8 cellular contexts compared by ENCODE assay signal in genomic region chr6:51005779-51006178, GRCh38.
"Had no signal": no experiment of that assay in that cellular context is flagged by ENCODE, and none has a peak within 500 bp of the region (broad histone marks: within the 10 kb centered on the region; RNA-seq: fewer than 3 reads in every experiment).

No MANE protein-coding gene starts in this region.

- ATAC-seq: GM12878 had no signal

- DNase-seq: GDM1, GF-D8 had no signal

- H3K4me3 ChIP-seq: GM12878 had no signal

- FAIRE-seq: G401.6, GM12878, GM12891, GM12892, GM18507, GM19239 had no signal
